Comparison of ENCODE assay signal across 11 cellular contexts in the genomic region with DNA sequence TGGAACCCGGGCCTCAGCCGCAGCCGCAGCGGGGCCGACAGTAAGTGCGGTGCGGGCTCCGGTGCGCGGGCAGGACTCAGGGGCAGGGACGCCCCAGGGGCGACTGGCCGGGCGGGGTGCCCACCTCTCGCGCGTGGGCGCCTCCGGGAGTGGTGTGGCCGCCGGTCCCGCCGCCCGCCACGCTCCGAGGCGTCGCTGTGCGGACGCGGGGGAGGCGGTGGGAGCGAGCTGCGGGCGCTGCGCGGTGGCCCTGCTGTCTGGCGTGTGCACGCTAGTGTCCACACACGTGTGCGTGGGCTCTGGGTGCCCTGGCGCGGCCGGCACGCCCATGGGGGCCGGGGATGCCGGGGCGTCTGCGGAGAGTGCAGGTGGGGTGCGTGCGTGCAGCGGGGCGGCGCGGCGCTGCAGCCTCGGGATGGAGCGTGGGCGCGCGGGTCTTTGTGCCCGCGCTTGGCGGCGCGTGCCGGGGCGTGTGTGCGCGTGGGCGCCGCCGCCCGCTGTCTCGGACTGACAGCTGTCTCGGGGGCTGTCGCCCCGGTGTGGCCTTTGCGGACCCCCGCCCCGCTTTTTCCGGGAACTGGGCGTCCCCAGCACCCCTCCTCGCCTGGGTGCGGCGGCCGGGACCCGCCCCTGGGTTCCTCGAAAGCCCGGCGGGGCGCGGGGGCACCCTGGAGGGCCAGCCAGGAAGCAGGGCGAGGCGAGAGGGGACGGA. TPM values are rescaled to one million over a fixed set of nuclear protein-coding genes. Genes with fewer than 3 reads are reported as not detected.
A peak's percentile ranks its signal among the peaks of the same experiment; 100 is the strongest.
DNase-seq lines count a peak whose midpoint lies in the region; ATAC-seq and TF ChIP-seq lines count a peak whose summit lies in the region.
"Had no signal": no experiment of that assay in that cellular context is flagged by ENCODE, and none has a peak within 500 bp of the region (broad histone marks: within the 10 kb centered on the region; RNA-seq: fewer than 3 reads in every experiment).

No MANE protein-coding gene starts in this region.

- peak overlapping the region; percentile 20 for H3K4me3 ChIP-seq in BJ (ENCODE audit: low read depth, low read length)
- H3K4me3 ChIP-seq in Peyer's patch: peak overlapping the region; percentile 5 to 47 (median 44)
- H3K4me3 ChIP-seq in esophagus muscularis mucosa: peak overlapping the region; percentile 43 to 56 (median 50)
- H3K4me3 ChIP-seq in neural progenitor cell: peak overlapping the region; percentile 44

- H3K4me3 Mint-ChIP-seq in neural progenitor cell: no peak overlapping the region

- H3K9me3 ChIP-seq in Peyer's patch (no peaks in the 10 kb centered on the region), esophagus muscularis mucosa (no peaks in the 10 kb centered on the region), neural progenitor cell (ENCODE audit: low read depth) (no peaks in the 10 kb centered on the region)

- TF ChIP-seq POLR2A in Peyer's patch (IDR thresholded peaks at IDR 0.05) (no peak), esophagus muscularis mucosa (IDR thresholded peaks at IDR 0.05; ENCODE audit: low read depth) (no peak)

- H3K27me3 ChIP-seq in BJ (ENCODE audit: control insufficient read depth, insufficient read depth, low read length) (peaks cover 36% of the 10 kb centered on the region), Peyer's patch (peaks cover 0 to 41% of the 10 kb centered on the region in 2 donors), esophagus muscularis mucosa (peaks cover 9 to 73% (median 40%) of the 10 kb centered on the region in 4 donors), neural progenitor cell (peaks cover 85% of the 10 kb centered on the region)

- no peak overlapping the region for H3K27ac Mint-ChIP-seq in neural progenitor cell

- TF ChIP-seq CTCF in BJ (IDR thresholded peaks at IDR 0.05; ENCODE audit: insufficient read depth, low read depth, low read length) (no peak), Peyer's patch (IDR thresholded peaks at IDR 0.05) (no peak), esophagus muscularis mucosa (IDR thresholded peaks at IDR 0.05) (no peak), neural progenitor cell (IDR thresholded peaks at IDR 0.05) (no peak)

- H3K9ac ChIP-seq in neural progenitor cell: no peak overlapping the region

- H3K36me3 ChIP-seq in BJ (ENCODE audit: control insufficient read depth, insufficient read depth, low read length): no peaks in the 10 kb centered on the region
- no peaks in the 10 kb centered on the region for H3K36me3 ChIP-seq in Peyer's patch
- peaks cover 0 to 16% (median 7%) of the 10 kb centered on the region in 4 donors for H3K36me3 ChIP-seq in esophagus muscularis mucosa
- H3K36me3 ChIP-seq in neural progenitor cell: no peaks in the 10 kb centered on the region

- no peak overlapping the region for H2AFZ ChIP-seq in neural progenitor cell (replicated peaks)

- peaks cover 62% of the 10 kb centered on the region for H3K27me3 Mint-ChIP-seq in neural progenitor cell (ENCODE audit: insufficient read depth, low read depth)

- H3K79me2 ChIP-seq in neural progenitor cell (ENCODE audit: low read depth): no peaks in the 10 kb centered on the region

- H4K20me1 ChIP-seq in neural progenitor cell (ENCODE audit: low read depth): peaks cover 31% of the 10 kb centered on the region

- peaks cover 4% of the 10 kb centered on the region for H3K36me3 Mint-ChIP-seq in neural progenitor cell

- WGBS in esophagus muscularis mucosa: no CpG with 5 or more reads among the region's 96 CpGs

- H3K4me1 Mint-ChIP-seq in neural progenitor cell: peaks cover 9% of the 10 kb centered on the region

- H3K4me2 ChIP-seq in neural progenitor cell: peak overlapping the region; percentile 85

- peaks cover 0 to 16% (median 11%) of the 10 kb centered on the region in 4 donors for H3K4me1 ChIP-seq in Peyer's patch
- peaks cover 16 to 38% (median 26%) of the 10 kb centered on the region in 4 donors for H3K4me1 ChIP-seq in esophagus muscularis mucosa
- peaks cover 9% of the 10 kb centered on the region for H3K4me1 ChIP-seq in neural progenitor cell

- intact Hi-C loops in esophagus muscularis mucosa (cut with DNase I): no loop called here

- TF ChIP-seq EP300 in esophagus muscularis mucosa (IDR thresholded peaks at IDR 0.05): no peak

- DNase-seq in BJ (ENCODE audit: low read depth) (no peak), Peyer's patch (peak in 1 of 3 donors; percentile 48), esophagus muscularis mucosa (ENCODE audit: extremely low spot score) (no peak), neural progenitor cell (ENCODE audit: low spot score) (no peak), NCI-H187 (lab: John Stamatoyannopoulos, UW) (no peak)
- DNase-seq: activated CD4-positive, alpha-beta T cell treated with anti-CD3 and anti-CD28 coated beads for 48 hours; NCI-H748 treated with DMSO at 0.1 percent for 48 hours; occipital lobe had no signal

- CTCF ChIA-PET in BJ (lab: Yijun Ruan, JAX): interaction anchor here (1.1 to 9.2 kb wide), 3 partner anchors 9 to 13 kb away, joined by 5 to 88 read pairs (median 11); a partner anchor contains a TSS

- H3F3A ChIP-seq in neural progenitor cell (ENCODE audit: low read depth): no peaks in the 10 kb centered on the region

- no peak for ATAC-seq in GM19395 (IDR thresholded peaks at IDR 0.05; ENCODE audit: unreplicated experiment)
- no peak for ATAC-seq in HG02884 (IDR thresholded peaks at IDR 0.05; ENCODE audit: unreplicated experiment)
- ATAC-seq in HG03439 (IDR thresholded peaks at IDR 0.05; ENCODE audit: unreplicated experiment): no peak

- H3K27ac ChIP-seq in Peyer's patch (no peak overlapping the region), esophagus muscularis mucosa (replicated peaks in 1 of 4) (no peak overlapping the region), neural progenitor cell (no peak overlapping the region)

- POLR2A ChIA-PET in BJ (lab: Charles Lee): no interaction called here

- peaks cover 2% of the 10 kb centered on the region for H3K9me3 Mint-ChIP-seq in neural progenitor cell

RNA-seq across cellular contexts. Expression of a gene that starts 0.8 kb away (rescaled TPM):
- 0.05 TPM in 1 of 2 replicates, not detected in the other for polyA plus RNA-seq in BJ (2011; rRNA removed)
- polyA minus RNA-seq in BJ (2011; rRNA and poly(A)+ RNA removed): not detected in 2 replicates
- total RNA-seq in Peyer's patch (not detected), esophagus muscularis mucosa (not detected), neural progenitor cell (ENCODE audit: low replicate concordance) (0.19 TPM in 1 of 2 replicates, not detected in the other)

RNA-seq across cellular contexts. Expression of a gene that starts 6.3 kb away (rescaled TPM):
- 22.6 and 33.7 TPM in 2 replicates for polyA plus RNA-seq in BJ (2011; rRNA removed)
- 12.0 and 16.8 TPM in 2 replicates for polyA minus RNA-seq in BJ (2011; rRNA and poly(A)+ RNA removed)
- total RNA-seq in Peyer's patch: 10 to 100 TPM in 3 of 4 donors, 1 to 10 TPM in 1; 5.8 to 49.7 (median 26.3) TPM
- 10 to 100 TPM; 20.9 to 36.1 (median 25.4) TPM for total RNA-seq in esophagus muscularis mucosa
- 4.9 and 30.8 TPM in 2 replicates for total RNA-seq in neural progenitor cell (ENCODE audit: low replicate concordance)

RNA-seq across cellular contexts. Expression of a gene that starts 7.4 kb away (rescaled TPM):
- 62.3 and 85.3 TPM in 2 replicates for polyA plus RNA-seq in BJ (2011; rRNA removed)
- polyA minus RNA-seq in BJ (2011; rRNA and poly(A)+ RNA removed): 8.1 and 16.9 TPM in 2 replicates
- total RNA-seq in Peyer's patch (10 to 100 TPM; 57.4 to 91.8 (median 63.7) TPM), esophagus muscularis mucosa (100 to 1,000 TPM in 3 of 4 donors, 10 to 100 TPM in 1; 99.3 to 138 (median 122) TPM), neural progenitor cell (ENCODE audit: low replicate concordance) (19.0 and 49.6 TPM in 2 replicates)

RNA-seq across cellular contexts. Expression of a gene that starts 8.3 kb away (rescaled TPM):
- polyA plus RNA-seq in BJ (2011; rRNA removed): not detected in 2 replicates
- not detected in 2 replicates for polyA minus RNA-seq in BJ (2011; rRNA and poly(A)+ RNA removed)
- total RNA-seq in Peyer's patch (1 to 10 TPM in 1 of 4 donors, not detected in 3; 9.9 TPM), esophagus muscularis mucosa (under 1 TPM in 1 of 4 donors, not detected in 3; 0.80 TPM), neural progenitor cell (ENCODE audit: low replicate concordance) (0.22 TPM in 1 of 2 replicates, not detected in the other)

RNA-seq across cellular contexts. Expression of a gene that starts 13.4 kb away (rescaled TPM):
- polyA plus RNA-seq in BJ (2011; rRNA removed): 8.9 and 17.4 TPM in 2 replicates
- 8.5 and 11.2 TPM in 2 replicates for polyA minus RNA-seq in BJ (2011; rRNA and poly(A)+ RNA removed)
- total RNA-seq in Peyer's patch (100 to 1,000 TPM; 151 to 460 (median 341) TPM), esophagus muscularis mucosa (10 to 100 TPM; 63.5 to 95.8 (median 76.1) TPM), neural progenitor cell (ENCODE audit: low replicate concordance) (5.5 and 22.0 TPM in 2 replicates)
